In genomic region chr1:151024540-151025146, GRCh38 we compare ENCODE assay signal across 8 cellular contexts. TPM values are rescaled to one million over a fixed set of nuclear protein-coding genes. Genes with fewer than 3 reads are reported as not detected.
DNase-seq lines count a peak whose midpoint lies in the region; ATAC-seq, FAIRE-seq and TF ChIP-seq lines count a peak whose summit lies in the region.

No MANE protein-coding gene starts in this region.

- TF ChIP-seq POLR2A in A549 (IDR thresholded peaks at IDR 0.05; ENCODE audit: low read length), result no peak

- TF ChIP-seq CTCF in A549 (IDR thresholded peaks at IDR 0.05), result peak; percentile 57

- CTCF ChIA-PET in A549 (lab: Yijun Ruan, JAX), result interaction anchor here (0.6 to 6.7 kb wide), 21 partner anchors 8 to 270 kb away, joined by 3 to 62 read pairs (median 4); partner anchors contain the start of genes ANXA9, BNIPL, C1orf56 and LYSMD1

- FAIRE-seq in A549 (lab: Jason Lieb, UNC), result no peak

- ATAC-seq in A549, result peak; percentile 98 to 99
- peak; percentile 47 for ATAC-seq in GM19043 (IDR thresholded peaks at IDR 0.05; ENCODE audit: low read depth, unreplicated experiment)
- ATAC-seq in HG03521 (IDR thresholded peaks at IDR 0.05; ENCODE audit: unreplicated experiment), result no peak

- DNase-seq in A549 (ENCODE audit: low read depth in 1 of 2, low spot score in 1 of 2), result peak; percentile 72 to 84
- peak; percentile 21 for DNase-seq in NCI-H226
- peak; percentile 74 to 78 for DNase-seq in activated CD4-positive, alpha-beta T cell treated with anti-CD3 and anti-CD28 coated beads for 24 hours (ENCODE audit: low read depth in 2 of 2)
- DNase-seq in cerebellum (ENCODE audit: low spot score), result peak; percentile 76
- DNase-seq in left kidney (ENCODE audit: low read depth, low spot score), result peak; percentile 86
- DNase-seq in stimulated activated CD4-positive, alpha-beta T cell treated with anti-CD3 and anti-CD28 coated beads, Interleukin-4, amount 100 ng/mL, for 1 hour, result peak; percentile 82

- no peak overlapping the region for H3K4me2 ChIP-seq in A549

- POLR2A ChIA-PET in A549 (lab: Yijun Ruan, JAX), result no interaction called here

- 63% methylated on average over 6 of the region's 6 CpGs for WGBS in A549 (ENCODE audit: missing lambda C conversion rate)

- no peaks in the 10 kb centered on the region for H3K9me3 ChIP-seq in A549

- no peak for TF ChIP-seq EP300 in A549 (IDR thresholded peaks at IDR 0.05)

- no peak overlapping the region for H3K27ac ChIP-seq in A549

- H3K4me3 ChIP-seq in A549, result no peak overlapping the region

- TF ChIP-seq RAD21 in A549 (conservative IDR thresholded peaks at IDR 0.05 in 1 of 2, IDR thresholded peaks at IDR 0.05 in 1 of 2), result peak; percentile 66 to 82

- no peaks in the 10 kb centered on the region for H3K4me1 ChIP-seq in A549

TF ChIP-seq in A549, 52 proteins besides CTCF, POLR2A, EP300 and RAD21:
- TF ChIP-seq SMC3 (IDR thresholded peaks at IDR 0.05) (peak; percentile 44), ZFP36 (IDR thresholded peaks at IDR 0.05; ENCODE audit: borderline replicate concordance, partially characterized antibody) (no peak), MAZ (IDR thresholded peaks at IDR 0.05; ENCODE audit: borderline replicate concordance, low read depth, low read length) (no peak), NFE2L2 (conservative IDR thresholded peaks at IDR 0.05; ENCODE audit: low read length) (no peak), REST (IDR thresholded peaks at IDR 0.05) (no peak)

RNA-seq across cellular contexts. Expression of gene BNIPL, which starts 11.7 kb away (rescaled TPM):
- 0.30 and 0.38 TPM in 2 replicates for polyA plus RNA-seq in A549 (2011; rRNA removed)
- 0.12 and 0.17 TPM in 2 replicates for polyA plus RNA-seq in A549 (2012; cell fraction: cytosol; rRNA removed)
- polyA plus RNA-seq in A549 (2012; cell fraction: nucleus; rRNA removed), result 0.47 and 0.78 TPM in 2 replicates
- 0.22 to 0.51 TPM (median 0.28 TPM) in 3 replicates for polyA plus RNA-seq in A549 (2017; fragmentation: RNase III; extraction: RNeasy Plus Mini Kit Qiagen cat#74134 plus additional on column Dnase treatment)
- 0.21 and 0.24 TPM in 2 replicates for polyA minus RNA-seq in A549 (2011; rRNA and poly(A)+ RNA removed)
- 0.54 TPM for total RNA-seq in cerebellum

RNA-seq across cellular contexts. Expression of gene PRUNE1, which starts 16.4 kb away (rescaled TPM):
- polyA plus RNA-seq in A549 (2011; rRNA removed) (27.0 and 27.5 TPM in 2 replicates), A549 (2017; fragmentation: RNase III; extraction: RNeasy Plus Mini Kit Qiagen cat#74134 plus additional on column Dnase treatment) (11.1 to 11.9 TPM (median 11.1 TPM) in 3 replicates)
- 10.9 and 12.7 TPM in 2 replicates for polyA plus RNA-seq in A549 (2012; cell fraction: cytosol; rRNA removed)
- polyA plus RNA-seq in A549 (2012; cell fraction: nucleus; rRNA removed), result 7.7 and 9.5 TPM in 2 replicates
- polyA minus RNA-seq in A549 (2011; rRNA and poly(A)+ RNA removed), result 21.1 and 21.7 TPM in 2 replicates
- total RNA-seq in cerebellum, result 16.2 TPM

RNA-seq across cellular contexts. Expression of gene MINDY1, which starts 17.9 kb away (rescaled TPM):
- polyA plus RNA-seq in A549 (2011; rRNA removed) (5.2 and 7.9 TPM in 2 replicates), A549 (2017; fragmentation: RNase III; extraction: RNeasy Plus Mini Kit Qiagen cat#74134 plus additional on column Dnase treatment) (4.0 to 4.8 TPM (median 4.8 TPM) in 3 replicates)
- polyA plus RNA-seq in A549 (2012; cell fraction: cytosol; rRNA removed), result 3.0 and 3.8 TPM in 2 replicates
- 7.3 and 8.9 TPM in 2 replicates for polyA plus RNA-seq in A549 (2012; cell fraction: nucleus; rRNA removed)
- 10.1 and 10.7 TPM in 2 replicates for polyA minus RNA-seq in A549 (2011; rRNA and poly(A)+ RNA removed)
- 18.8 TPM for total RNA-seq in cerebellum

RNA-seq across cellular contexts. Expression of gene C1orf56, which starts 22.9 kb away (rescaled TPM):
- polyA plus RNA-seq in A549 (2011; rRNA removed) (2.9 and 3.3 TPM in 2 replicates), A549 (2017; fragmentation: RNase III; extraction: RNeasy Plus Mini Kit Qiagen cat#74134 plus additional on column Dnase treatment) (5.1 to 6.8 TPM (median 6.6 TPM) in 3 replicates)
- 4.2 and 6.6 TPM in 2 replicates for polyA plus RNA-seq in A549 (2012; cell fraction: cytosol; rRNA removed)
- 3.6 and 5.0 TPM in 2 replicates for polyA plus RNA-seq in A549 (2012; cell fraction: nucleus; rRNA removed)
- 4.3 and 4.5 TPM in 2 replicates for polyA minus RNA-seq in A549 (2011; rRNA and poly(A)+ RNA removed)
- total RNA-seq in cerebellum, result 2.9 TPM

RNA-seq across cellular contexts. Expression of gene CDC42SE1, which starts 34.8 kb away (rescaled TPM):
- polyA plus RNA-seq in A549 (2011; rRNA removed), result 78.1 and 83.1 TPM in 2 replicates
- polyA plus RNA-seq in A549 (2012; cell fraction: cytosol; rRNA removed), result 26.2 and 30.5 TPM in 2 replicates
- polyA plus RNA-seq in A549 (2012; cell fraction: nucleus; rRNA removed), result 25.4 and 35.1 TPM in 2 replicates
- polyA plus RNA-seq in A549 (2017; fragmentation: RNase III; extraction: RNeasy Plus Mini Kit Qiagen cat#74134 plus additional on column Dnase treatment), result 50.6 to 54.7 TPM (median 52.0 TPM) in 3 replicates
- 68.8 and 71.3 TPM in 2 replicates for polyA minus RNA-seq in A549 (2011; rRNA and poly(A)+ RNA removed)
- 34.9 TPM for total RNA-seq in cerebellum

Comparison
In these comparisons a context has a peak if more than half of its experiments do, and no peak if none do; other contexts are left out.
1. DNase-seq: peak in every context shown above with its lines; median percentile 86 in left kidney; 82 in stimulated activated CD4-positive, alpha-beta T cell treated with anti-CD3 and anti-CD28 coated beads, Interleukin-4, amount 100 ng/mL, for 1 hour; 78 in A549; 76 in activated CD4-positive, alpha-beta T cell treated with anti-CD3 and anti-CD28 coated beads for 24 hours; 76 in cerebellum; 21 in NCI-H226.